In genomic region chr12:4269279-4269991, GRCh38 we compare ENCODE assay signal across 1 cellular context.
TF ChIP-seq lines count a peak whose summit lies in the region.

No MANE protein-coding gene starts in this region.

TF ChIP-seq in K562, 482 proteins besides CTCF, POLR2A, EP300 and RAD21 (continued from another document and continues in another):
- TF ChIP-seq ZNF518B (CRISPR knock-in tag; IDR thresholded peaks at IDR 0.05) (no peak), ZNF398 (CRISPR knock-in tag; IDR thresholded peaks at IDR 0.05) (no peak), ZNF324 (CRISPR knock-in tag; IDR thresholded peaks at IDR 0.05) (no peak), VEZF1 (CRISPR knock-in tag; IDR thresholded peaks at IDR 0.05) (peak; percentile 73), ZNF586 (CRISPR knock-in tag; conservative IDR thresholded peaks at IDR 0.05) (no peak), MAZ (CRISPR knock-in tag; conservative IDR thresholded peaks at IDR 0.05 in 1 of 2, IDR thresholded peaks at IDR 0.05 in 1 of 2) (peak; percentile 63 to 81), ZBTB12 (CRISPR knock-in tag; IDR thresholded peaks at IDR 0.05) (peak; percentile 69; the same call in 1 of the 2 replicates), DIDO1 (tag; IDR thresholded peaks at IDR 0.05; ENCODE audit: low read depth) (no peak), FOSL1 (tag; conservative IDR thresholded peaks at IDR 0.05) (0 out of 2 replicates have a peak, but pooled peaks have one; percentile 17), TEAD2 (tag; IDR thresholded peaks at IDR 0.05) (no peak), ZBTB7A (IDR thresholded peaks at IDR 0.05; ENCODE audit: borderline replicate concordance, control insufficient read depth, low read depth, low read length) (peak; percentile 87; the same call in 1 of the 2 replicates), SMAD4 (CRISPR knock-in tag; conservative IDR thresholded peaks at IDR 0.05) (no peak), CREM (IDR thresholded peaks at IDR 0.05; ENCODE audit: low read depth) (peak; percentile 91), DACH1 (IDR thresholded peaks at IDR 0.05; ENCODE audit: partially characterized antibody) (no peak), USF1 (CRISPR knock-in tag; IDR thresholded peaks at IDR 0.05) (peak; percentile 20; the same call in 1 of the 2 replicates), IFI16 (CRISPR knock-in tag; IDR thresholded peaks at IDR 0.05) (no peak), ZNF589 (CRISPR knock-in tag; IDR thresholded peaks at IDR 0.05; ENCODE audit: low read depth) (no peak), NR2F6 (CRISPR knock-in tag; IDR thresholded peaks at IDR 0.05) (no peak), CCNT2 (IDR thresholded peaks at IDR 0.05; ENCODE audit: borderline replicate concordance, extremely low read depth, insufficient read length, low read depth, low read length) (peak; percentile 47), CHD2 (IDR thresholded peaks at IDR 0.05; ENCODE audit: low read depth, low read length) (no peak), ESRRB (CRISPR knock-in tag; IDR thresholded peaks at IDR 0.05; ENCODE audit: borderline replicate concordance) (no peak), THAP7 (CRISPR knock-in tag; IDR thresholded peaks at IDR 0.05) (no peak), EZH2 (IDR thresholded peaks at IDR 0.05; ENCODE audit: borderline replicate concordance, low read depth, low read length) (no peak), SFPQ (IDR thresholded peaks at IDR 0.05; ENCODE audit: low read depth, low read length) (no peak), ZNF696 (CRISPR knock-in tag; conservative IDR thresholded peaks at IDR 0.05) (no peak), ZNF280A (IDR thresholded peaks at IDR 0.05; ENCODE audit: low read depth, partially characterized antibody) (no peak), ZNF253 (CRISPR knock-in tag; conservative IDR thresholded peaks at IDR 0.05) (no peak), E2F8 (IDR thresholded peaks at IDR 0.05; ENCODE audit: low read depth, partially characterized antibody) (peak; percentile 100), SPI1 (IDR thresholded peaks at IDR 0.05; ENCODE audit: borderline replicate concordance, low read depth, low read length) (0 out of 2 replicates have a peak, but pooled peaks have one; percentile 10), HDAC1 (IDR thresholded peaks at IDR 0.05) (peak in 1 of 2 experiments; percentile 82; a peak in 2 of 4 replicates), USF2 (CRISPR knock-in tag; IDR thresholded peaks at IDR 0.05) (peak; percentile 60), U2AF2 (optimal IDR thresholded peaks at IDR 0.05; ENCODE audit: low read depth, low read length) (no peak), ATF7 (IDR thresholded peaks at IDR 0.05) (peak; percentile 70), MCM5 (IDR thresholded peaks at IDR 0.05; ENCODE audit: low read depth) (no peak), JUND (IDR thresholded peaks at IDR 0.05; ENCODE audit: borderline replicate concordance, low read depth, low read length) (peak; percentile 52; the same call in 1 of the 2 replicates), JUND (tag; IDR thresholded peaks at IDR 0.05; ENCODE audit: borderline replicate concordance, low read depth, low read length) (no peak; the same call in 2 of the 3 replicates), MNT (conservative IDR thresholded peaks at IDR 0.05) (peak; percentile 100), RBFOX2 (IDR thresholded peaks at IDR 0.05; ENCODE audit: low read depth, low read length) (peak; percentile 52), E2F3 (CRISPR knock-in tag; IDR thresholded peaks at IDR 0.05) (no peak)
